8 cellular contexts compared by ENCODE assay signal in the genomic region with DNA sequence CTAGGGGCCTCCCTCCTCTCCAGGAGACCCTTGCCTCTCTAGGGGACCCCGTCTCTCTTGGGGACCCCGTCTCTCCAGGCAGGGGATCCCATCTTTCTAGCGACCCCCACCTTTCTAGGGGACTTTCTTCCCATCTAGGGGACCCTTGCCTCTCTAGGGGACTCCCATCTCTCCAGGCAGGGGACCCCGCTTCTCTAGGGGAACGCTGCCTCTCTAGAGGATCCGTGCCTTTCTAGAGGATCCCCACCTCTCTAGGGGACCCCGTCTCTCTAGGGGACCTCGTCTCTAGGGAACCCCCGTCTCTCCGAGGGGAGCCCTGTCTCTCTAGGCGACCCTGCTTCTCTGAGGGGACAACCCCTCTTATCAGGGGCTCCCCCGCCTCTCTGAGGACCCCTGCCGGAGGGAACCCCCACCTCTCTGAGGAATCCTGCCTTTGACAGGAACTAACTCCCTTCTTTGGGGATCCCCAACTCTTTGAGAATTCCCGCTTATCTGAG.
A peak's percentile ranks its signal among the peaks of the same experiment; 100 is the strongest.
DNase-seq lines count a peak whose midpoint lies in the region; ATAC-seq, FAIRE-seq and TF ChIP-seq lines count a peak whose summit lies in the region.

No MANE protein-coding gene starts in this region.

- H3K36me3 ChIP-seq in brain microvascular endothelial cell (replicated peaks) (no peaks in the 10 kb centered on the region), mucosa of stomach (ENCODE audit: control insufficient read depth, insufficient read depth, low read length) (no peaks in the 10 kb centered on the region)

- H3K27me3 ChIP-seq in brain microvascular endothelial cell (replicated peaks) (no peaks in the 10 kb centered on the region), mucosa of stomach (ENCODE audit: control insufficient read depth, insufficient read depth, low read length) (no peaks in the 10 kb centered on the region)

- H3K4me1 ChIP-seq in mucosa of stomach (ENCODE audit: control insufficient read depth, insufficient read depth, low read length) = peaks cover 40% of the 10 kb centered on the region

- FAIRE-seq in H54 (lab: Jason Lieb, UNC) = no peak

- in situ Hi-C loops in brain microvascular endothelial cell (cut with HindIII; ENCODE audit: low pct_ligation_motif_present, low sequenced_read_pairs) = no loop called here

- H3K27ac ChIP-seq in brain microvascular endothelial cell = peak overlapping the region; percentile 72

- H3K4me3 ChIP-seq in LNCaP clone FGC (ENCODE audit: low read depth, low read length) (peak overlapping the region; percentile 94), brain microvascular endothelial cell (ENCODE audit: low read depth, low read length) (peak overlapping the region; percentile 75), mucosa of stomach (ENCODE audit: low read length) (peak overlapping the region; percentile 95)

- TF ChIP-seq CTCF in AG09319 (IDR thresholded peaks at IDR 0.05; ENCODE audit: low read depth, low read length) = peak; percentile 13
- peak; percentile 3; the same call in 1 of the 2 replicates for TF ChIP-seq CTCF in LNCaP clone FGC (IDR thresholded peaks at IDR 0.05; ENCODE audit: control insufficient read depth, extremely low read depth, insufficient read depth)
- TF ChIP-seq CTCF in brain microvascular endothelial cell (IDR thresholded peaks at IDR 0.05; ENCODE audit: low read depth, low read length, missing control alignments) = peak; percentile 45

- DNase-seq in AG09319 (ENCODE audit: extremely low read depth, low read depth) (no peak), LNCaP clone FGC (ENCODE audit: low read depth) (no peak), brain microvascular endothelial cell (no peak), H54 (ENCODE audit: insufficient read length, low spot score) (no peak), NCI-H187 (lab: John Stamatoyannopoulos, UW) (no peak)
- no peak for DNase-seq in stimulated activated CD4-positive, alpha-beta T cell treated with anti-CD3 and anti-CD28 coated beads, Interleukin-4, amount 100 ng/mL, for 4 hours

- TF ChIP-seq POLR2A in H54 (IDR thresholded peaks at IDR 0.05; ENCODE audit: low read depth, low read length) = no peak

- no peak for ATAC-seq in HG02678 (IDR thresholded peaks at IDR 0.05; ENCODE audit: unreplicated experiment)

- no peaks in the 10 kb centered on the region for H3K9me3 ChIP-seq in mucosa of stomach (ENCODE audit: control insufficient read depth, low read length)

- peak overlapping the region; percentile 99 for H3K9ac ChIP-seq in mucosa of stomach (ENCODE audit: low read length)
